Comparison of ENCODE assay signal across 9 cellular contexts in genomic region chrX:48476919-48477318, GRCh38. TPM values are rescaled to one million over a fixed set of nuclear protein-coding genes. Genes with fewer than 3 reads are reported as not detected.
A peak's percentile ranks its signal among the peaks of the same experiment; 100 is the strongest.
DNase-seq lines count a peak whose midpoint lies in the region; FAIRE-seq and TF ChIP-seq lines count a peak whose summit lies in the region.
"Had no signal": no experiment of that assay in that cellular context is flagged by ENCODE, and none has a peak within 500 bp of the region (broad histone marks: within the 10 kb centered on the region; RNA-seq: fewer than 3 reads in every experiment).

No MANE protein-coding gene starts in this region.

- H3K27ac Mint-ChIP-seq in T-helper 2 cell treated with Interferon-gamma antibody and Interleukin-4, amounts not matched to agents 5 μg/mL and 100 μg/mL, for 36 hours, result peak overlapping the region; percentile 96
- peak overlapping the region; percentile 95 for H3K27ac Mint-ChIP-seq in activated T-helper 2 cell treated with anti-CD3 and anti-CD28 coated beads, Interferon-gamma antibody, Interleukin-2, Interleukin-4, amounts not matched to agents 10 μg/mL and 5 μg/mL and 100 μg/mL, durations not matched to agents 14 hours and 24 hours and 36 hours

- H3K27ac ChIP-seq in stomach, result peak overlapping the region in 4 of 5 donors; percentile 84 to 89 (median 88)

- intact Hi-C loops in activated T-helper 2 cell treated with anti-CD3 and anti-CD28 coated beads, Interferon-gamma antibody, Interleukin-2, Interleukin-4, amounts not matched to agents 10 μg/mL and 5 μg/mL and 100 μg/mL, durations not matched to agents 14 hours and 24 hours and 36 hours (cut with micrococcal nuclease), result loop anchor here (5.0 kb wide), 4 partner anchors 45 to 120 kb away; partner anchors contain the start of genes EBP, RBM3, TBC1D25 and WDR13
- intact Hi-C loops in stomach (cut with DNase I; ENCODE audit: low total_unique reads), result no loop called here

- TF ChIP-seq POLR2A in stomach (IDR thresholded peaks at IDR 0.05) (no peak), GM12891 (IDR thresholded peaks at IDR 0.05; ENCODE audit: low read depth, low read length) (no peak)

- no peaks in the 10 kb centered on the region for H3K27me3 Mint-ChIP-seq in T-helper 2 cell treated with Interferon-gamma antibody and Interleukin-4, amounts not matched to agents 5 μg/mL and 100 μg/mL, for 36 hours (ENCODE audit: low read depth)
- no peaks in the 10 kb centered on the region for H3K27me3 Mint-ChIP-seq in activated T-helper 2 cell treated with anti-CD3 and anti-CD28 coated beads, Interferon-gamma antibody, Interleukin-2, Interleukin-4, amounts not matched to agents 10 μg/mL and 5 μg/mL and 100 μg/mL, durations not matched to agents 14 hours and 24 hours and 36 hours (ENCODE audit: low read depth)

- H3K9me3 ChIP-seq in iPS-18c (ENCODE audit: control insufficient read depth, insufficient read depth, low read length) (no peaks in the 10 kb centered on the region), stomach (no peaks in the 10 kb centered on the region)

- H3K4me3 Mint-ChIP-seq in T-helper 2 cell treated with Interferon-gamma antibody and Interleukin-4, amounts not matched to agents 5 μg/mL and 100 μg/mL, for 36 hours, result peak overlapping the region; percentile 88
- H3K4me3 Mint-ChIP-seq in activated T-helper 2 cell treated with anti-CD3 and anti-CD28 coated beads, Interferon-gamma antibody, Interleukin-2, Interleukin-4, amounts not matched to agents 10 μg/mL and 5 μg/mL and 100 μg/mL, durations not matched to agents 14 hours and 24 hours and 36 hours (ENCODE audit: low read depth), result peak overlapping the region; percentile 98

- no peak for TF ChIP-seq EP300 in stomach (IDR thresholded peaks at IDR 0.05)

- H3K9me3 Mint-ChIP-seq in T-helper 2 cell treated with Interferon-gamma antibody and Interleukin-4, amounts not matched to agents 5 μg/mL and 100 μg/mL, for 36 hours, result no peaks in the 10 kb centered on the region
- no peaks in the 10 kb centered on the region for H3K9me3 Mint-ChIP-seq in activated T-helper 2 cell treated with anti-CD3 and anti-CD28 coated beads, Interferon-gamma antibody, Interleukin-2, Interleukin-4, amounts not matched to agents 10 μg/mL and 5 μg/mL and 100 μg/mL, durations not matched to agents 14 hours and 24 hours and 36 hours

- H3K36me3 ChIP-seq in stomach, result peaks cover 0 to 38% (median 23%) of the 10 kb centered on the region in 4 donors

- peaks cover 23% of the 10 kb centered on the region for H3K4me1 Mint-ChIP-seq in T-helper 2 cell treated with Interferon-gamma antibody and Interleukin-4, amounts not matched to agents 5 μg/mL and 100 μg/mL, for 36 hours (ENCODE audit: low read depth)
- H3K4me1 Mint-ChIP-seq in activated T-helper 2 cell treated with anti-CD3 and anti-CD28 coated beads, Interferon-gamma antibody, Interleukin-2, Interleukin-4, amounts not matched to agents 10 μg/mL and 5 μg/mL and 100 μg/mL, durations not matched to agents 14 hours and 24 hours and 36 hours (ENCODE audit: low read depth), result peaks cover 32% of the 10 kb centered on the region

- no peak for FAIRE-seq in GM12891 (lab: Jason Lieb, UNC)
- FAIRE-seq: islet of Langerhans had no signal

- 36 to 69% (median 47%) methylated on average over 4 of the region's 4 CpGs for WGBS in stomach, 5 donors

- peaks cover 38% of the 10 kb centered on the region for H3K36me3 Mint-ChIP-seq in T-helper 2 cell treated with Interferon-gamma antibody and Interleukin-4, amounts not matched to agents 5 μg/mL and 100 μg/mL, for 36 hours (ENCODE audit: low read depth)
- H3K36me3 Mint-ChIP-seq in activated T-helper 2 cell treated with anti-CD3 and anti-CD28 coated beads, Interferon-gamma antibody, Interleukin-2, Interleukin-4, amounts not matched to agents 10 μg/mL and 5 μg/mL and 100 μg/mL, durations not matched to agents 14 hours and 24 hours and 36 hours (ENCODE audit: low read depth), result peaks cover 45% of the 10 kb centered on the region

- TF ChIP-seq CTCF in stomach (IDR thresholded peaks at IDR 0.05), result no peak

- H3K4me3 ChIP-seq in iPS-18c (ENCODE audit: insufficient read depth, low read depth, low read length), result peak overlapping the region; percentile 71; the same call in 1 of the 2 replicates
- peak overlapping the region; percentile 51 to 67 (median 66) for H3K4me3 ChIP-seq in stomach

- peaks cover 0 to 23% (median 9%) of the 10 kb centered on the region in 4 donors for H3K4me1 ChIP-seq in stomach

- DNase-seq in T-helper 2 cell treated with Interferon-gamma antibody and Interleukin-4, amounts not matched to agents 5 μg/mL and 100 μg/mL, for 36 hours (ENCODE audit: low spot score), result no peak
- DNase-seq in T-helper 2 cell (no peak), stomach (no peak), NCI-H128 (lab: John Stamatoyannopoulos, UW; ENCODE audit: unreplicated experiment) (no peak), NCI-H446 (lab: John Stamatoyannopoulos, UW) (no peak), GM12891 (ENCODE audit: insufficient read length, low spot score) (no peak)
- DNase-seq in activated T-helper 2 cell treated with anti-CD3 and anti-CD28 coated beads, Interferon-gamma antibody, Interleukin-2, Interleukin-4, amounts not matched to agents 10 μg/mL and 5 μg/mL and 100 μg/mL, durations not matched to agents 14 hours and 24 hours and 36 hours (ENCODE audit: low spot score), result no peak

- H3K27me3 ChIP-seq in stomach, result no peaks in the 10 kb centered on the region

TF ChIP-seq in GM12891, 5 proteins besides CTCF, POLR2A, EP300 and RAD21:
- TF ChIP-seq SPI1 (IDR thresholded peaks at IDR 0.05; ENCODE audit: low read depth, low read length) (no peak), TAF1 (IDR thresholded peaks at IDR 0.05; ENCODE audit: low read depth, low read length) (no peak), PAX5 (IDR thresholded peaks at IDR 0.05; ENCODE audit: insufficient read depth, low read length, severe bottlenecking) (no peak), POU2F2 (IDR thresholded peaks at IDR 0.05; ENCODE audit: low read depth, low read length) (no peak), POLR2AphosphoS5 (IDR thresholded peaks at IDR 0.05; ENCODE audit: low read depth, low read length) (no peak)

RNA-seq across cellular contexts. Expression of gene FTSJ1, which starts 0.9 kb away (rescaled TPM):
- total RNA-seq in activated T-helper 2 cell treated with anti-CD3 and anti-CD28 coated beads, Interferon-gamma antibody, Interleukin-2, Interleukin-4, amounts not matched to agents 10 μg/mL and 5 μg/mL and 100 μg/mL, durations not matched to agents 14 hours and 24 hours and 36 hours, result 84.6 and 89.8 TPM in 2 replicates
- 10 to 100 TPM; 19.6 to 92.8 (median 55.3) TPM for total RNA-seq in stomach
- polyA plus RNA-seq in stomach, result 10 to 100 TPM; 33.9 to 40.3 (median 37.7) TPM
- 31.0 TPM for polyA plus RNA-seq in GM12891 (2012; ENCODE audit: low read depth, missing spikeins)

RNA-seq across cellular contexts. Expression of gene SLC38A5, which starts 6.9 kb away (rescaled TPM):
- total RNA-seq in activated T-helper 2 cell treated with anti-CD3 and anti-CD28 coated beads, Interferon-gamma antibody, Interleukin-2, Interleukin-4, amounts not matched to agents 10 μg/mL and 5 μg/mL and 100 μg/mL, durations not matched to agents 14 hours and 24 hours and 36 hours, result 146 and 147 TPM in 2 replicates
- 10 to 100 TPM in 2 of 5 donors, 1 to 10 TPM in 3; 4.1 to 32.9 (median 6.7) TPM for total RNA-seq in stomach
- 10 to 100 TPM; 19.9 to 45.8 (median 21.1) TPM for polyA plus RNA-seq in stomach
- polyA plus RNA-seq in GM12891 (2012; ENCODE audit: low read depth, missing spikeins), result 29.4 TPM

RNA-seq across cellular contexts. Expression of gene PORCN, which starts 31.9 kb away (rescaled TPM):
- 16.5 and 17.7 TPM in 2 replicates for total RNA-seq in activated T-helper 2 cell treated with anti-CD3 and anti-CD28 coated beads, Interferon-gamma antibody, Interleukin-2, Interleukin-4, amounts not matched to agents 10 μg/mL and 5 μg/mL and 100 μg/mL, durations not matched to agents 14 hours and 24 hours and 36 hours
- total RNA-seq in stomach, result 10 to 100 TPM in 3 of 5 donors, 1 to 10 TPM in 2; 1.8 to 27.4 (median 16.2) TPM
- polyA plus RNA-seq in stomach, result 10 to 100 TPM in 1 of 3 donors, 1 to 10 TPM in 2; 4.7 to 11.9 (median 6.7) TPM
- 8.8 TPM for polyA plus RNA-seq in GM12891 (2012; ENCODE audit: low read depth, missing spikeins)

RNA-seq across cellular contexts. Expression of gene EBP, which starts 44.7 kb away (rescaled TPM):
- total RNA-seq in activated T-helper 2 cell treated with anti-CD3 and anti-CD28 coated beads, Interferon-gamma antibody, Interleukin-2, Interleukin-4, amounts not matched to agents 10 μg/mL and 5 μg/mL and 100 μg/mL, durations not matched to agents 14 hours and 24 hours and 36 hours, result 209 and 212 TPM in 2 replicates
- 100 to 1,000 TPM in 1 of 5 donors, 10 to 100 TPM in 3, 1 to 10 TPM in 1; 5.8 to 208 (median 46.4) TPM for total RNA-seq in stomach
- polyA plus RNA-seq in stomach, result 100 to 1,000 TPM in 1 of 3 donors, 10 to 100 TPM in 2; 28.9 to 112 (median 74.8) TPM
- 95.9 TPM for polyA plus RNA-seq in GM12891 (2012; ENCODE audit: low read depth, missing spikeins)
